ENCODE assay signal across 1 cellular context in the genomic region with DNA sequence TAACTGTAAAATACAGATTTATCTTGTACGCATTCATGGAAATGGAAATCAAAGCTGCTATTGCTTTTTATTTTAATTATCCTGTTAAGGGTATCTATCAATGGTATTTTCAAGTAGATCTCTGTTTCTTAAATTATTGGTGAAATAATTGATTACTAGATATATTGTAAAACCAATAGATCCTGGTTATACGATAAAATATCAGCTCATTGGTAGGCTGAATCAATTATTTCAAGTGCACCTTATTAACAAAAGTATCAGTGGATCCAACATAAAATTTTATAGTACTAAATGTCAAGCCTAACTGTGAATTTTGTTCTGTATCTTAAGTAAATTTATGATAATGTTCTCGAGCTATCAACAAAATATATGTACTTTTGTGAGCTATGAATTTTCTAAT.
TF ChIP-seq lines count a peak whose summit lies in the region.

No MANE protein-coding gene starts in this region.

TF ChIP-seq in K562, 482 proteins besides CTCF, POLR2A, EP300 and RAD21:
- no peak for TF ChIP-seq KDM4B (IDR thresholded peaks at IDR 0.05; ENCODE audit: borderline replicate concordance in 2 of 2, low read depth in 1 of 2)
- TF ChIP-seq ZNF583 (CRISPR knock-in tag; IDR thresholded peaks at IDR 0.05) = no peak
- TF ChIP-seq ZNF197 (CRISPR knock-in tag; IDR thresholded peaks at IDR 0.05; ENCODE audit: low read depth) = no peak
- no peak for TF ChIP-seq BRF2 (IDR thresholded peaks at IDR 0.05; ENCODE audit: borderline replicate concordance, insufficient read depth, insufficient read length)
- TF ChIP-seq ZBTB11 (CRISPR knock-in tag; IDR thresholded peaks at IDR 0.05) = peak in 1 of 3 experiments; percentile 65; a peak in 1 of 6 replicates
- TF ChIP-seq CUX1 (CRISPR knock-in tag; IDR thresholded peaks at IDR 0.05) = peak; percentile 57; the same call in 1 of the 2 replicates
- no peak for TF ChIP-seq RFX1 (IDR thresholded peaks at IDR 0.05)
- no peak for TF ChIP-seq CHD1 (IDR thresholded peaks at IDR 0.05; ENCODE audit: low read length)
- no peak for TF ChIP-seq SMAD1 (IDR thresholded peaks at IDR 0.05; ENCODE audit: low read depth, low read length, partially characterized antibody)
- TF ChIP-seq GATA2 (CRISPR knock-in tag; IDR thresholded peaks at IDR 0.05) = no peak
- TF ChIP-seq SMARCA4 (IDR thresholded peaks at IDR 0.05) = no peak
